Comparison of ENCODE assay signal across 24 cellular contexts in genomic region chr22:49177666-49178065, GRCh38.
DNase-seq lines count a peak whose midpoint lies in the region; ATAC-seq and TF ChIP-seq lines count a peak whose summit lies in the region.
"Had no signal": no experiment of that assay in that cellular context is flagged by ENCODE, and none has a peak within 500 bp of the region (broad histone marks: within the 10 kb centered on the region; RNA-seq: fewer than 3 reads in every experiment).

No MANE protein-coding gene starts in this region.

- H3K4me2 ChIP-seq in H9 (ENCODE audit: insufficient read depth, insufficient read length, low read length), result no peak overlapping the region
- H3K4me2 ChIP-seq: A549; BLaER1 treated with 17β-estradiol and CSF1 and Interleukin-3, amounts not matched to agents 10 nM and 100 nM had no signal

- no peak overlapping the region for H3K23ac ChIP-seq in H9 (ENCODE audit: insufficient read length, low read depth, low read length)

- H4K8ac ChIP-seq in H9 (replicated peaks; ENCODE audit: insufficient read length, low read depth, low read length), result no peak overlapping the region

- H3K79me2 ChIP-seq in H9 (ENCODE audit: insufficient read depth, low read length), result no peaks in the 10 kb centered on the region

- no peaks in the 10 kb centered on the region for H3K79me1 ChIP-seq in H9 (ENCODE audit: insufficient read depth, low read depth, low read length, poor library complexity, severe bottlenecking)

- no peaks in the 10 kb centered on the region for H3K36me3 Mint-ChIP-seq in activated naive CD8-positive, alpha-beta T cell treated with anti-CD3 and anti-CD28 coated beads, Interleukin-2, amount 50 U/mL, for 24 hours (ENCODE audit: low read depth)
- no peaks in the 10 kb centered on the region for H3K36me3 Mint-ChIP-seq in activated naive CD8-positive, alpha-beta T cell treated with anti-CD3 and anti-CD28 coated beads for 36 hours
- no peaks in the 10 kb centered on the region for H3K36me3 Mint-ChIP-seq in H9 (ENCODE audit: insufficient read depth in 1 of 3, low read depth in 3 of 3)
- H3K36me3 Mint-ChIP-seq: CD8-positive, alpha-beta T cell had no signal

- no peak overlapping the region for H3K27ac Mint-ChIP-seq in activated naive CD8-positive, alpha-beta T cell treated with anti-CD3 and anti-CD28 coated beads, Interleukin-2, amount 50 U/mL, for 24 hours
- H3K27ac Mint-ChIP-seq in activated naive CD8-positive, alpha-beta T cell treated with anti-CD3 and anti-CD28 coated beads for 36 hours, result no peak overlapping the region
- H3K27ac Mint-ChIP-seq in H9, result no peak overlapping the region
- H3K27ac Mint-ChIP-seq: B cell; CD4-positive, alpha-beta T cell; CD8-positive, alpha-beta T cell had no signal

- peaks cover 4% of the 10 kb centered on the region for H3K27me3 Mint-ChIP-seq in activated naive CD8-positive, alpha-beta T cell treated with anti-CD3 and anti-CD28 coated beads, Interleukin-2, amount 50 U/mL, for 24 hours
- H3K27me3 Mint-ChIP-seq in activated naive CD8-positive, alpha-beta T cell treated with anti-CD3 and anti-CD28 coated beads for 36 hours, result peaks cover 8% of the 10 kb centered on the region
- peaks cover 12% of the 10 kb centered on the region for H3K27me3 Mint-ChIP-seq in H9 (ENCODE audit: low read depth)

- no peak for DNase-seq in activated naive CD8-positive, alpha-beta T cell treated with anti-CD3 and anti-CD28 coated beads, Interleukin-2, amount 50 U/mL, for 24 hours
- no peak for DNase-seq in activated naive CD8-positive, alpha-beta T cell treated with anti-CD3 and anti-CD28 coated beads for 36 hours
- DNase-seq in H9, result no peak
- DNase-seq in islet precursor cell, result peak; percentile 36
- DNase-seq in lower lobe of right lung, result peak; percentile 19
- no peak for DNase-seq in COR-L47 (lab: John Stamatoyannopoulos, UW)
- DNase-seq: AML-193; CD4-positive, alpha-beta T cell; CD8-positive, alpha-beta T cell; DMS 273 treated with DMSO at 0.1 percent for 48 hours; DMS153; DMS53; DMS79; DND-41; EL; GDM1 had no signal

- ATAC-seq in activated naive CD8-positive, alpha-beta T cell treated with anti-CD3 and anti-CD28 coated beads, Interleukin-2, amount 50 U/mL, for 24 hours, result peak; percentile 20
- ATAC-seq in lower lobe of right lung (no peak), HG03097 (IDR thresholded peaks at IDR 0.05; ENCODE audit: low FRiP score, unreplicated experiment) (no peak), GM18858 (IDR thresholded peaks at IDR 0.05; ENCODE audit: unreplicated experiment) (no peak)
- ATAC-seq: A549; CD8-positive, alpha-beta T cell; GM12878 had no signal

- no peaks in the 10 kb centered on the region for H3K23me2 ChIP-seq in H9 (ENCODE audit: insufficient read length, low read depth, low read length, poor library complexity, severe bottlenecking)

- H3K56ac ChIP-seq in H9 (ENCODE audit: insufficient read length, low read depth, low read length), result no peak overlapping the region

- H3K4ac ChIP-seq in H9 (ENCODE audit: low read depth, low read length), result no peak overlapping the region

- no peaks in the 10 kb centered on the region for H4K20me1 ChIP-seq in H9 (ENCODE audit: control insufficient read depth, insufficient read depth, insufficient read length)

- no peak overlapping the region for H2BK120ac ChIP-seq in H9 (ENCODE audit: low read depth, low read length, poor library complexity, severe bottlenecking)

- H3K27ac ChIP-seq in H9 (ENCODE audit: insufficient read length, low read depth, low read length) (no peak overlapping the region), lower lobe of right lung (no peak overlapping the region)
- H3K27ac ChIP-seq: 22Rv1; A549; BLaER1 treated with 17β-estradiol and CSF1 and Interleukin-3, amounts not matched to agents 10 nM and 100 nM; C4-2B had no signal

- peak overlapping the region; percentile 48; the same call in 1 of the 2 replicates for H3K14ac ChIP-seq in H9 (ENCODE audit: insufficient read depth, low read length)

- H2BK15ac ChIP-seq in H9 (ENCODE audit: low read depth, low read length), result no peak overlapping the region

- TF ChIP-seq CTCF in H9 (conservative IDR thresholded peaks at IDR 0.05), result no peak
- no peak for TF ChIP-seq CTCF in lower lobe of right lung (IDR thresholded peaks at IDR 0.05)

- no peak overlapping the region for H4K5ac ChIP-seq in H9 (ENCODE audit: insufficient read length, low read depth, low read length)

- no peak overlapping the region for H2BK12ac ChIP-seq in H9 (ENCODE audit: insufficient read length, low read depth, low read length)

- H3K9ac ChIP-seq in H9 (ENCODE audit: extremely low read depth, insufficient read length, low read length), result no peak overlapping the region
- H3K9ac ChIP-seq: BLaER1 treated with 17β-estradiol and CSF1 and Interleukin-3, amounts not matched to agents 10 nM and 100 nM had no signal

- H3K9me3 Mint-ChIP-seq in activated naive CD8-positive, alpha-beta T cell treated with anti-CD3 and anti-CD28 coated beads, Interleukin-2, amount 50 U/mL, for 24 hours, result no peaks in the 10 kb centered on the region
- no peaks in the 10 kb centered on the region for H3K9me3 Mint-ChIP-seq in activated naive CD8-positive, alpha-beta T cell treated with anti-CD3 and anti-CD28 coated beads for 36 hours
- H3K9me3 Mint-ChIP-seq in H9, result peaks cover 3 to 6% of the 10 kb centered on the region in 2 experiments; a peak in 4 of 5 replicates
- H3K9me3 Mint-ChIP-seq: CD4-positive, alpha-beta T cell; CD8-positive, alpha-beta T cell had no signal

- H3K9me3 ChIP-seq in H9 (ENCODE audit: control insufficient read depth, low read depth, low read length), result no peaks in the 10 kb centered on the region
- H3K9me3 ChIP-seq in lower lobe of right lung, result no peaks in the 10 kb centered on the region
- H3K9me3 ChIP-seq: A549 had no signal

- no peak overlapping the region for H2AFZ ChIP-seq in H9 (ENCODE audit: low read length)

- H3K4me3 Mint-ChIP-seq in activated naive CD8-positive, alpha-beta T cell treated with anti-CD3 and anti-CD28 coated beads, Interleukin-2, amount 50 U/mL, for 24 hours, result no peak overlapping the region
- H3K4me3 Mint-ChIP-seq in activated naive CD8-positive, alpha-beta T cell treated with anti-CD3 and anti-CD28 coated beads for 36 hours, result no peak overlapping the region
- H3K4me3 Mint-ChIP-seq in H9, result no peak overlapping the region
- H3K4me3 Mint-ChIP-seq: B cell; CD4-positive, alpha-beta T cell; CD8-positive, alpha-beta T cell had no signal

- H3K36me3 ChIP-seq in lower lobe of right lung, result no peaks in the 10 kb centered on the region
- H3K36me3 ChIP-seq: BLaER1 treated with 17β-estradiol and CSF1 and Interleukin-3, amounts not matched to agents 10 nM and 100 nM had no signal

- H3T11ph ChIP-seq in H9 (ENCODE audit: low read length), result no peak overlapping the region

- no peak overlapping the region for H4K91ac ChIP-seq in H9 (ENCODE audit: insufficient read length, low read depth, low read length)

- intact Hi-C loops in lower lobe of right lung (cut with DNase I), result no loop called here

- no peak overlapping the region for H2BK20ac ChIP-seq in H9 (ENCODE audit: low read depth, low read length, poor library complexity, severe bottlenecking)

- H3K4me1 ChIP-seq in H9 (ENCODE audit: insufficient read depth, low read length) (no peaks in the 10 kb centered on the region), lower lobe of right lung (no peaks in the 10 kb centered on the region)
- H3K4me1 ChIP-seq: A549; BLaER1 treated with 17β-estradiol and CSF1 and Interleukin-3, amounts not matched to agents 10 nM and 100 nM had no signal

- no peak overlapping the region for H2AK5ac ChIP-seq in H9 (ENCODE audit: insufficient read length, low read length)

- no peak overlapping the region for H3K4me3 ChIP-seq in lower lobe of right lung
- H3K4me3 ChIP-seq: A549; BLaER1 treated with 17β-estradiol and CSF1 and Interleukin-3, amounts not matched to agents 10 nM and 100 nM; GM12878 had no signal

- no peaks in the 10 kb centered on the region for H3K4me1 Mint-ChIP-seq in activated naive CD8-positive, alpha-beta T cell treated with anti-CD3 and anti-CD28 coated beads, Interleukin-2, amount 50 U/mL, for 24 hours
- H3K4me1 Mint-ChIP-seq in activated naive CD8-positive, alpha-beta T cell treated with anti-CD3 and anti-CD28 coated beads for 36 hours, result no peaks in the 10 kb centered on the region
- no peaks in the 10 kb centered on the region for H3K4me1 Mint-ChIP-seq in H9
- H3K4me1 Mint-ChIP-seq: B cell had no signal

- H3K27me3 ChIP-seq in H9 (ENCODE audit: insufficient read depth, low read length) (no peaks in the 10 kb centered on the region), lower lobe of right lung (ENCODE audit: low read depth) (peaks cover 22% of the 10 kb centered on the region)
- H3K27me3 ChIP-seq: BLaER1 treated with 17β-estradiol and CSF1 and Interleukin-3, amounts not matched to agents 10 nM and 100 nM had no signal

- H2BK5ac ChIP-seq in H9 (ENCODE audit: insufficient read length, low read length), result no peak overlapping the region

- WGBS in H9 (ENCODE audit: extremely low coverage, insufficient read length, low lambda C conversion rate), result no CpG with 5 or more reads among the region's 12 CpGs

- no peak overlapping the region for H3K18ac ChIP-seq in H9 (ENCODE audit: insufficient read length, low read depth, low read length)

Comparison
In these comparisons a context has a peak if more than half of its experiments do, and no peak if none do; other contexts are left out.
1. DNase-seq: peak in islet precursor cell (single experiment) and lower lobe of right lung (single experiment); none in activated naive CD8-positive, alpha-beta T cell treated with anti-CD3 and anti-CD28 coated beads, Interleukin-2, amount 50 U/mL, for 24 hours (single experiment), activated naive CD8-positive, alpha-beta T cell treated with anti-CD3 and anti-CD28 coated beads for 36 hours (single experiment), H9 (single experiment) and COR-L47 (single experiment).